Comparison of ENCODE assay signal across 38 cellular contexts in the genomic region with DNA sequence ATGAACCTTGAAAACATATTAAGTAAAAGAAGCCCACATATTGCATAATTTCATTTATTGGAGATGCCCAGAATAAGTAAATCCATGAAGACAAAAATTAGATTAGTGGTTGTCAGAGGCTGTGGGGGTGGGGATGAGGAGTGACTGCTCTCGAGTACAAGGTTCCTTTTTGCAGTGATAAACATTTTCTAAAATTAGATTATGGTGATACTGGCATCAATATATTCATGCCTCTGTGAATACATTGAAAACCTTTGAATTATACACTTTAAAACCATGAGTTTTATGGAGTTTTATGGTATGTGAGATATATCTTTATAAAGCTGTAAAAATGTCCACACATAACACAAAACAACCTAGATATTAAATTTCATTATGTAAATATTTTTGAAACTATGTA.
"Had no signal": no experiment of that assay in that cellular context is flagged by ENCODE, and none has a peak within 500 bp of the region (broad histone marks: within the 10 kb centered on the region; RNA-seq: fewer than 3 reads in every experiment).

No MANE protein-coding gene starts in this region.

- H3K27ac ChIP-seq: ascending aorta, cardiac muscle cell, WERI-Rb-1 had no signal

- H3K36me3 Mint-ChIP-seq: activated naive CD4-positive, alpha-beta T cell treated with anti-CD3 and anti-CD28 coated beads, Interleukin-2, amount 10 ng/mL, durations not matched to agents 7 days and 5 days; activated naive CD4-positive, alpha-beta T cell treated with anti-CD3 and anti-CD28 coated beads, Interleukin-2, amount 50 U/mL, for 24 hours; activated naive CD8-positive, alpha-beta T cell; activated naive CD8-positive, alpha-beta T cell treated with anti-CD3 and anti-CD28 coated beads, Interleukin-2, amount 10 ng/mL, durations not matched to agents 7 days and 5 days; brain; WTC11 had no signal

- H3K27me3 ChIP-seq: ascending aorta, cardiac muscle cell had no signal

- DNase-seq: activated CD4-positive, alpha-beta memory T cell treated with anti-CD3 and anti-CD28 coated beads, Interleukin-2, amount 10 ng/mL, durations not matched to agents 7 days and 5 days; activated CD4-positive, alpha-beta T cell treated with anti-CD3 and anti-CD28 coated beads for 1 hour; activated CD4-positive, alpha-beta T cell treated with anti-CD3 and anti-CD28 coated beads for 36 hours; activated CD4-positive, alpha-beta T cell treated with anti-CD3 and anti-CD28 coated beads for 48 hours; activated CD4-positive, alpha-beta T cell treated with anti-CD3 and anti-CD28 coated beads, Interleukin-2, amount 10 ng/mL, durations not matched to agents 7 days and 5 days; activated CD4-positive, alpha-beta T cell treated with anti-CD3 and anti-CD28 coated beads, Interleukin-2, amount 50 U/mL, for 48 hours; activated CD4-positive, CD25-positive, alpha-beta regulatory T cell; activated CD8-positive, alpha-beta memory T cell treated with anti-CD3 and anti-CD28 coated beads for 24 hours; activated CD8-positive, alpha-beta memory T cell treated with anti-CD3 and anti-CD28 coated beads, Interleukin-2, amount 10 ng/mL, durations not matched to agents 7 days and 5 days; activated CD8-positive, alpha-beta memory T cell treated with anti-CD3 and anti-CD28 coated beads, Interleukin-2, amount 50 U/mL, for 48 hours; activated CD8-positive, alpha-beta T cell treated with anti-CD3 and anti-CD28 coated beads, Interleukin-2, amount 10 ng/mL, durations not matched to agents 7 days and 5 days; activated effector memory CD4-positive, alpha-beta T cell treated with Interleukin-2 at 50 U/mL for 16 hours; activated gamma-delta T cell; activated naive CD4-positive, alpha-beta T cell treated with anti-CD3 and anti-CD28 coated beads, Interleukin-2, amount 10 ng/mL, durations not matched to agents 7 days and 5 days; activated naive CD4-positive, alpha-beta T cell treated with Interleukin-2 at 50 U/mL for 16 hours; activated naive CD8-positive, alpha-beta T cell treated with anti-CD3 and anti-CD28 coated beads, Interleukin-2, amount 10 ng/mL, durations not matched to agents 7 days and 5 days; activated naive CD8-positive, alpha-beta T cell treated with anti-CD3 and anti-CD28 coated beads, Interleukin-2, amount 50 U/mL, for 24 hours; activated T-cell treated with anti-CD3 and anti-CD28 coated beads, Interleukin-2, amount 50 U/mL, for 24 hours; activated T-cell treated with anti-CD3 and anti-CD28 coated beads, Interleukin-2, amount 50 U/mL, for 48 hours; amygdala; anterior cingulate cortex; caudate nucleus; cerebellar nuclear complex; T-helper 1 cell; T-helper 2 cell; T-helper 9 cell; WERI-Rb-1 had no signal

- H3K4me1 Mint-ChIP-seq: activated CD4-positive, alpha-beta memory T cell treated with anti-CD3 and anti-CD28 coated beads, Interleukin-2, amount 10 ng/mL, durations not matched to agents 7 days and 5 days; activated CD4-positive, alpha-beta T cell treated with anti-CD3 and anti-CD28 coated beads, Interleukin-2, amount 10 ng/mL, durations not matched to agents 7 days and 5 days; activated CD8-positive, alpha-beta memory T cell treated with anti-CD3 and anti-CD28 coated beads, Interleukin-2, amount 10 ng/mL, durations not matched to agents 7 days and 5 days; activated naive CD4-positive, alpha-beta T cell treated with anti-CD3 and anti-CD28 coated beads, Interleukin-2, amount 10 ng/mL, durations not matched to agents 7 days and 5 days; activated naive CD4-positive, alpha-beta T cell treated with anti-CD3 and anti-CD28 coated beads, Interleukin-2, amount 50 U/mL, for 24 hours; activated naive CD8-positive, alpha-beta T cell treated with anti-CD3 and anti-CD28 coated beads, Interleukin-2, amount 10 ng/mL, durations not matched to agents 7 days and 5 days; brain; central memory CD8-positive, alpha-beta T cell had no signal

- H3K27ac Mint-ChIP-seq: activated CD4-positive, alpha-beta memory T cell treated with anti-CD3 and anti-CD28 coated beads, Interleukin-2, amount 10 ng/mL, durations not matched to agents 7 days and 5 days; activated CD4-positive, alpha-beta T cell treated with anti-CD3 and anti-CD28 coated beads for 36 hours; activated CD4-positive, alpha-beta T cell treated with anti-CD3 and anti-CD28 coated beads, Interleukin-2, amount 10 ng/mL, durations not matched to agents 7 days and 5 days; activated CD8-positive, alpha-beta memory T cell treated with anti-CD3 and anti-CD28 coated beads, Interleukin-2, amount 10 ng/mL, durations not matched to agents 7 days and 5 days; activated CD8-positive, alpha-beta T cell treated with anti-CD3 and anti-CD28 coated beads, Interleukin-2, amount 10 ng/mL, durations not matched to agents 7 days and 5 days; activated naive CD4-positive, alpha-beta T cell treated with anti-CD3 and anti-CD28 coated beads, Interleukin-2, amount 10 ng/mL, durations not matched to agents 7 days and 5 days; activated naive CD4-positive, alpha-beta T cell treated with anti-CD3 and anti-CD28 coated beads, Interleukin-2, amount 50 U/mL, for 24 hours; activated naive CD8-positive, alpha-beta T cell; activated naive CD8-positive, alpha-beta T cell treated with anti-CD3 and anti-CD28 coated beads, Interleukin-2, amount 10 ng/mL, durations not matched to agents 7 days and 5 days; activated naive CD8-positive, alpha-beta T cell treated with anti-CD3 and anti-CD28 coated beads, Interleukin-2, amount 50 U/mL, for 24 hours; activated T-cell treated with anti-CD3 and anti-CD28 coated beads, Interleukin-2, amount 50 U/mL, for 24 hours; activated T-helper 2 cell treated with anti-CD3 and anti-CD28 coated beads, Interferon-gamma antibody, Interleukin-2, Interleukin-4, amounts not matched to agents 10 μg/mL and 5 μg/mL and 100 μg/mL, durations not matched to agents 14 hours and 24 hours and 36 hours; brain; T-helper 1 cell treated with Interleukin-12 subunit alpha and Interleukin-12 subunit beta and Interleukin-4 antibody, amounts not matched to agents 30 μg/mL and 1 μg/mL, for 36 hours; T-helper 2 cell treated with Interferon-gamma antibody and Interleukin-4, amounts not matched to agents 5 μg/mL and 100 μg/mL, for 36 hours; WTC11 had no signal

- H3K36me3 ChIP-seq: ascending aorta, cardiac muscle cell, WERI-Rb-1 had no signal

- H3K4me1 ChIP-seq: ascending aorta had no signal

- H3K9me3 ChIP-seq: ascending aorta had no signal

- H3K9me3 Mint-ChIP-seq: activated naive CD4-positive, alpha-beta T cell treated with anti-CD3 and anti-CD28 coated beads, Interleukin-2, amount 50 U/mL, for 24 hours; brain; central memory CD8-positive, alpha-beta T cell had no signal

- H3K4me3 Mint-ChIP-seq: activated CD4-positive, alpha-beta memory T cell treated with anti-CD3 and anti-CD28 coated beads, Interleukin-2, amount 10 ng/mL, durations not matched to agents 7 days and 5 days; activated CD4-positive, alpha-beta T cell treated with anti-CD3 and anti-CD28 coated beads for 36 hours; activated CD4-positive, alpha-beta T cell treated with anti-CD3 and anti-CD28 coated beads, Interleukin-2, amount 10 ng/mL, durations not matched to agents 7 days and 5 days; activated CD8-positive, alpha-beta memory T cell treated with anti-CD3 and anti-CD28 coated beads, Interleukin-2, amount 10 ng/mL, durations not matched to agents 7 days and 5 days; activated CD8-positive, alpha-beta T cell treated with anti-CD3 and anti-CD28 coated beads, Interleukin-2, amount 10 ng/mL, durations not matched to agents 7 days and 5 days; activated naive CD4-positive, alpha-beta T cell treated with anti-CD3 and anti-CD28 coated beads, Interleukin-2, amount 10 ng/mL, durations not matched to agents 7 days and 5 days; activated naive CD4-positive, alpha-beta T cell treated with anti-CD3 and anti-CD28 coated beads, Interleukin-2, amount 50 U/mL, for 24 hours; activated naive CD8-positive, alpha-beta T cell; activated naive CD8-positive, alpha-beta T cell treated with anti-CD3 and anti-CD28 coated beads, Interleukin-2, amount 10 ng/mL, durations not matched to agents 7 days and 5 days; activated naive CD8-positive, alpha-beta T cell treated with anti-CD3 and anti-CD28 coated beads, Interleukin-2, amount 50 U/mL, for 24 hours; activated T-cell treated with anti-CD3 and anti-CD28 coated beads, Interleukin-2, amount 50 U/mL, for 24 hours; brain; central memory CD8-positive, alpha-beta T cell; T-helper 1 cell treated with Interleukin-12 subunit alpha and Interleukin-12 subunit beta and Interleukin-4 antibody, amounts not matched to agents 30 μg/mL and 1 μg/mL, for 36 hours; T-helper 2 cell treated with Interferon-gamma antibody and Interleukin-4, amounts not matched to agents 5 μg/mL and 100 μg/mL, for 36 hours; WTC11 had no signal

- H3K4me3 ChIP-seq: ascending aorta, cardiac muscle cell had no signal

- H3K27me3 Mint-ChIP-seq: activated naive CD8-positive, alpha-beta T cell treated with anti-CD3 and anti-CD28 coated beads, Interleukin-2, amount 50 U/mL, for 24 hours; activated T-cell treated with anti-CD3 and anti-CD28 coated beads, Interleukin-2, amount 50 U/mL, for 24 hours; brain had no signal

- ATAC-seq: activated CD4-positive, alpha-beta T cell treated with anti-CD3 and anti-CD28 coated beads for 36 hours; activated CD4-positive, CD25-positive, alpha-beta regulatory T cell treated with anti-CD3 and anti-CD28 coated beads, Interleukin-2, amount 50 U/mL, for 24 hours; activated CD8-positive, alpha-beta memory T cell treated with anti-CD3 and anti-CD28 coated beads, Interleukin-2, amount 10 ng/mL, durations not matched to agents 7 days and 5 days; activated CD8-positive, alpha-beta T cell treated with anti-CD3 and anti-CD28 coated beads, Interleukin-2, amount 10 ng/mL, durations not matched to agents 7 days and 5 days; activated naive CD8-positive, alpha-beta T cell treated with anti-CD3 and anti-CD28 coated beads, Interleukin-2, amount 50 U/mL, for 24 hours; WTC11 had no signal
